Comparison of ENCODE assay signal across 2 cellular contexts in genomic region chr22:37172266-37173245, GRCh38.
TF ChIP-seq lines count a peak whose summit lies in the region.

No MANE protein-coding gene starts in this region.

TF ChIP-seq in GM23338, 12 proteins besides CTCF, POLR2A, EP300 and RAD21:
- TF ChIP-seq EZH2phosphoT487 (IDR thresholded peaks at IDR 0.05; ENCODE audit: unreplicated experiment) (no peak), ZNF114 (CRISPR knock-in tag; IDR thresholded peaks at IDR 0.05) (no peak), CREB1 (CRISPR knock-in tag; IDR thresholded peaks at IDR 0.05; ENCODE audit: low read depth) (no peak), ZNF462 (CRISPR knock-in tag; IDR thresholded peaks at IDR 0.05) (no peak), EZH2 (IDR thresholded peaks at IDR 0.05; ENCODE audit: low read depth, unreplicated experiment) (no peak), NANOG (IDR thresholded peaks at IDR 0.05; ENCODE audit: borderline replicate concordance) (no peak), POLR2AphosphoS5 (IDR thresholded peaks at IDR 0.05; ENCODE audit: low read depth) (no peak), ZNF331 (CRISPR knock-in tag; IDR thresholded peaks at IDR 0.05; ENCODE audit: low read depth) (no peak), STAT1 (IDR thresholded peaks at IDR 0.05; ENCODE audit: unreplicated experiment) (no peak), JUNB (IDR thresholded peaks at IDR 0.05; ENCODE audit: unreplicated experiment) (no peak)
- TF ChIP-seq, protein P1, sequence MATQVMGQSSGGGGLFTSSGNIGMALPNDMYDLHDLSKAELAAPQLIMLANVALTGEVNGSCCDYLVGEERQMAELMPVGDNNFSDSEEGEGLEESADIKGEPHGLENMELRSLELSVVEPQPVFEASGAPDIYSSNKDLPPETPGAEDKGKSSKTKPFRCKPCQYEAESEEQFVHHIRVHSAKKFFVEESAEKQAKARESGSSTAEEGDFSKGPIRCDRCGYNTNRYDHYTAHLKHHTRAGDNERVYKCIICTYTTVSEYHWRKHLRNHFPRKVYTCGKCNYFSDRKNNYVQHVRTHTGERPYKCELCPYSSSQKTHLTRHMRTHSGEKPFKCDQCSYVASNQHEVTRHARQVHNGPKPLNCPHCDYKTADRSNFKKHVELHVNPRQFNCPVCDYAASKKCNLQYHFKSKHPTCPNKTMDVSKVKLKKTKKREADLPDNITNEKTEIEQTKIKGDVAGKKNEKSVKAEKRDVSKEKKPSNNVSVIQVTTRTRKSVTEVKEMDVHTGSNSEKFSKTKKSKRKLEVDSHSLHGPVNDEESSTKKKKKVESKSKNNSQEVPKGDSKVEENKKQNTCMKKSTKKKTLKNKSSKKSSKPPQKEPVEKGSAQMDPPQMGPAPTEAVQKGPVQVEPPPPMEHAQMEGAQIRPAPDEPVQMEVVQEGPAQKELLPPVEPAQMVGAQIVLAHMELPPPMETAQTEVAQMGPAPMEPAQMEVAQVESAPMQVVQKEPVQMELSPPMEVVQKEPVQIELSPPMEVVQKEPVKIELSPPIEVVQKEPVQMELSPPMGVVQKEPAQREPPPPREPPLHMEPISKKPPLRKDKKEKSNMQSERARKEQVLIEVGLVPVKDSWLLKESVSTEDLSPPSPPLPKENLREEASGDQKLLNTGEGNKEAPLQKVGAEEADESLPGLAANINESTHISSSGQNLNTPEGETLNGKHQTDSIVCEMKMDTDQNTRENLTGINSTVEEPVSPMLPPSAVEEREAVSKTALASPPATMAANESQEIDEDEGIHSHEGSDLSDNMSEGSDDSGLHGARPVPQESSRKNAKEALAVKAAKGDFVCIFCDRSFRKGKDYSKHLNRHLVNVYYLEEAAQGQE (IDR thresholded peaks at IDR 0.05; ENCODE audit: unreplicated experiment), result no peak
- TF ChIP-seq, protein P2, sequence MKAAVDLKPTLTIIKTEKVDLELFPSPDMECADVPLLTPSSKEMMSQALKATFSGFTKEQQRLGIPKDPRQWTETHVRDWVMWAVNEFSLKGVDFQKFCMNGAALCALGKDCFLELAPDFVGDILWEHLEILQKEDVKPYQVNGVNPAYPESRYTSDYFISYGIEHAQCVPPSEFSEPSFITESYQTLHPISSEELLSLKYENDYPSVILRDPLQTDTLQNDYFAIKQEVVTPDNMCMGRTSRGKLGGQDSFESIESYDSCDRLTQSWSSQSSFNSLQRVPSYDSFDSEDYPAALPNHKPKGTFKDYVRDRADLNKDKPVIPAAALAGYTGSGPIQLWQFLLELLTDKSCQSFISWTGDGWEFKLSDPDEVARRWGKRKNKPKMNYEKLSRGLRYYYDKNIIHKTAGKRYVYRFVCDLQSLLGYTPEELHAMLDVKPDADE (IDR thresholded peaks at IDR 0.05), result no peak
TF ChIP-seq in GM23338: peak in this region for 0.

TF ChIP-seq in H1, 55 proteins besides CTCF, POLR2A, EP300 and RAD21:
- TF ChIP-seq GTF2F1 (IDR thresholded peaks at IDR 0.05; ENCODE audit: borderline replicate concordance, low read depth, low read length) (no peak), SP4 (IDR thresholded peaks at IDR 0.05; ENCODE audit: low read length) (no peak), CEBPB (IDR thresholded peaks at IDR 0.05; ENCODE audit: low read depth, low read length) (no peak), TCF12 (IDR thresholded peaks at IDR 0.05; ENCODE audit: low read depth, low read length) (no peak), RXRA (IDR thresholded peaks at IDR 0.05; ENCODE audit: insufficient read depth, low read depth, low read length) (no peak), JUN (IDR thresholded peaks at IDR 0.05; ENCODE audit: low read depth, low read length) (no peak), FOSL1 (IDR thresholded peaks at IDR 0.05; ENCODE audit: insufficient read depth, low read depth, low read length) (no peak), ASH2L (IDR thresholded peaks at IDR 0.05; ENCODE audit: low read length) (no peak)
- TF ChIP-seq, protein P3, sequence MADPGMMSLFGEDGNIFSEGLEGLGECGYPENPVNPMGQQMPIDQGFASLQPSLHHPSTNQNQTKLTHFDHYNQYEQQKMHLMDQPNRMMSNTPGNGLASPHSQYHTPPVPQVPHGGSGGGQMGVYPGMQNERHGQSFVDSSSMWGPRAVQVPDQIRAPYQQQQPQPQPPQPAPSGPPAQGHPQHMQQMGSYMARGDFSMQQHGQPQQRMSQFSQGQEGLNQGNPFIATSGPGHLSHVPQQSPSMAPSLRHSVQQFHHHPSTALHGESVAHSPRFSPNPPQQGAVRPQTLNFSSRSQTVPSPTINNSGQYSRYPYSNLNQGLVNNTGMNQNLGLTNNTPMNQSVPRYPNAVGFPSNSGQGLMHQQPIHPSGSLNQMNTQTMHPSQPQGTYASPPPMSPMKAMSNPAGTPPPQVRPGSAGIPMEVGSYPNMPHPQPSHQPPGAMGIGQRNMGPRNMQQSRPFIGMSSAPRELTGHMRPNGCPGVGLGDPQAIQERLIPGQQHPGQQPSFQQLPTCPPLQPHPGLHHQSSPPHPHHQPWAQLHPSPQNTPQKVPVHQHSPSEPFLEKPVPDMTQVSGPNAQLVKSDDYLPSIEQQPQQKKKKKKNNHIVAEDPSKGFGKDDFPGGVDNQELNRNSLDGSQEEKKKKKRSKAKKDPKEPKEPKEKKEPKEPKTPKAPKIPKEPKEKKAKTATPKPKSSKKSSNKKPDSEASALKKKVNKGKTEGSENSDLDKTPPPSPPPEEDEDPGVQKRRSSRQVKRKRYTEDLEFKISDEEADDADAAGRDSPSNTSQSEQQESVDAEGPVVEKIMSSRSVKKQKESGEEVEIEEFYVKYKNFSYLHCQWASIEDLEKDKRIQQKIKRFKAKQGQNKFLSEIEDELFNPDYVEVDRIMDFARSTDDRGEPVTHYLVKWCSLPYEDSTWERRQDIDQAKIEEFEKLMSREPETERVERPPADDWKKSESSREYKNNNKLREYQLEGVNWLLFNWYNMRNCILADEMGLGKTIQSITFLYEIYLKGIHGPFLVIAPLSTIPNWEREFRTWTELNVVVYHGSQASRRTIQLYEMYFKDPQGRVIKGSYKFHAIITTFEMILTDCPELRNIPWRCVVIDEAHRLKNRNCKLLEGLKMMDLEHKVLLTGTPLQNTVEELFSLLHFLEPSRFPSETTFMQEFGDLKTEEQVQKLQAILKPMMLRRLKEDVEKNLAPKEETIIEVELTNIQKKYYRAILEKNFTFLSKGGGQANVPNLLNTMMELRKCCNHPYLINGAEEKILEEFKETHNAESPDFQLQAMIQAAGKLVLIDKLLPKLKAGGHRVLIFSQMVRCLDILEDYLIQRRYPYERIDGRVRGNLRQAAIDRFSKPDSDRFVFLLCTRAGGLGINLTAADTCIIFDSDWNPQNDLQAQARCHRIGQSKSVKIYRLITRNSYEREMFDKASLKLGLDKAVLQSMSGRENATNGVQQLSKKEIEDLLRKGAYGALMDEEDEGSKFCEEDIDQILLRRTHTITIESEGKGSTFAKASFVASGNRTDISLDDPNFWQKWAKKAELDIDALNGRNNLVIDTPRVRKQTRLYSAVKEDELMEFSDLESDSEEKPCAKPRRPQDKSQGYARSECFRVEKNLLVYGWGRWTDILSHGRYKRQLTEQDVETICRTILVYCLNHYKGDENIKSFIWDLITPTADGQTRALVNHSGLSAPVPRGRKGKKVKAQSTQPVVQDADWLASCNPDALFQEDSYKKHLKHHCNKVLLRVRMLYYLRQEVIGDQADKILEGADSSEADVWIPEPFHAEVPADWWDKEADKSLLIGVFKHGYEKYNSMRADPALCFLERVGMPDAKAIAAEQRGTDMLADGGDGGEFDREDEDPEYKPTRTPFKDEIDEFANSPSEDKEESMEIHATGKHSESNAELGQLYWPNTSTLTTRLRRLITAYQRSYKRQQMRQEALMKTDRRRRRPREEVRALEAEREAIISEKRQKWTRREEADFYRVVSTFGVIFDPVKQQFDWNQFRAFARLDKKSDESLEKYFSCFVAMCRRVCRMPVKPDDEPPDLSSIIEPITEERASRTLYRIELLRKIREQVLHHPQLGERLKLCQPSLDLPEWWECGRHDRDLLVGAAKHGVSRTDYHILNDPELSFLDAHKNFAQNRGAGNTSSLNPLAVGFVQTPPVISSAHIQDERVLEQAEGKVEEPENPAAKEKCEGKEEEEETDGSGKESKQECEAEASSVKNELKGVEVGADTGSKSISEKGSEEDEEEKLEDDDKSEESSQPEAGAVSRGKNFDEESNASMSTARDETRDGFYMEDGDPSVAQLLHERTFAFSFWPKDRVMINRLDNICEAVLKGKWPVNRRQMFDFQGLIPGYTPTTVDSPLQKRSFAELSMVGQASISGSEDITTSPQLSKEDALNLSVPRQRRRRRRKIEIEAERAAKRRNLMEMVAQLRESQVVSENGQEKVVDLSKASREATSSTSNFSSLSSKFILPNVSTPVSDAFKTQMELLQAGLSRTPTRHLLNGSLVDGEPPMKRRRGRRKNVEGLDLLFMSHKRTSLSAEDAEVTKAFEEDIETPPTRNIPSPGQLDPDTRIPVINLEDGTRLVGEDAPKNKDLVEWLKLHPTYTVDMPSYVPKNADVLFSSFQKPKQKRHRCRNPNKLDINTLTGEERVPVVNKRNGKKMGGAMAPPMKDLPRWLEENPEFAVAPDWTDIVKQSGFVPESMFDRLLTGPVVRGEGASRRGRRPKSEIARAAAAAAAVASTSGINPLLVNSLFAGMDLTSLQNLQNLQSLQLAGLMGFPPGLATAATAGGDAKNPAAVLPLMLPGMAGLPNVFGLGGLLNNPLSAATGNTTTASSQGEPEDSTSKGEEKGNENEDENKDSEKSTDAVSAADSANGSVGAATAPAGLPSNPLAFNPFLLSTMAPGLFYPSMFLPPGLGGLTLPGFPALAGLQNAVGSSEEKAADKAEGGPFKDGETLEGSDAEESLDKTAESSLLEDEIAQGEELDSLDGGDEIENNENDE (IDR thresholded peaks at IDR 0.05; ENCODE audit: insufficient replicate concordance, low read length), result no peak
